In the genomic region with DNA sequence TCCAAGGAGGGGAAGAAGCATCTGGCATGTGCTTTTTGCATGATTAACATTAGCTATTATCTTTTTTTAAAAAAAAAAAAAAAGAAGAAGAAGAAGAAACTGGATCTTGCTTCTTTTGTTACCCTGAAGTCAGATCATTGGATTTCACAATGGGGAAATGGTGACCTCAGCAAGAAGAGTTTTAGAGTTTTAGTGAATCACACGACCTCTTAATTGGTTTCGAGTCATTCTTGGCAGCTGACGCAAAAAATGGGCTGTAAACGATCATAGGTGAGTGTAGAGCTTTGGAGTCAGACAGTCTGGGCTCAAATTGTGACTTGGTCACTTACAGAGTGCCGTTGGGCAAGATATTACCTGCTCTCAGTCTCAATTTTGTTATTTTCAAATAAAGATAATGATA, we compare ENCODE assay signal across 1 cellular context.
TF ChIP-seq lines count a peak whose summit lies in the region.

No MANE protein-coding gene starts in this region.

TF ChIP-seq in HEK293, 187 proteins besides CTCF, POLR2A, EP300 and RAD21 (continued from another document):
- TF ChIP-seq, protein P1, sequence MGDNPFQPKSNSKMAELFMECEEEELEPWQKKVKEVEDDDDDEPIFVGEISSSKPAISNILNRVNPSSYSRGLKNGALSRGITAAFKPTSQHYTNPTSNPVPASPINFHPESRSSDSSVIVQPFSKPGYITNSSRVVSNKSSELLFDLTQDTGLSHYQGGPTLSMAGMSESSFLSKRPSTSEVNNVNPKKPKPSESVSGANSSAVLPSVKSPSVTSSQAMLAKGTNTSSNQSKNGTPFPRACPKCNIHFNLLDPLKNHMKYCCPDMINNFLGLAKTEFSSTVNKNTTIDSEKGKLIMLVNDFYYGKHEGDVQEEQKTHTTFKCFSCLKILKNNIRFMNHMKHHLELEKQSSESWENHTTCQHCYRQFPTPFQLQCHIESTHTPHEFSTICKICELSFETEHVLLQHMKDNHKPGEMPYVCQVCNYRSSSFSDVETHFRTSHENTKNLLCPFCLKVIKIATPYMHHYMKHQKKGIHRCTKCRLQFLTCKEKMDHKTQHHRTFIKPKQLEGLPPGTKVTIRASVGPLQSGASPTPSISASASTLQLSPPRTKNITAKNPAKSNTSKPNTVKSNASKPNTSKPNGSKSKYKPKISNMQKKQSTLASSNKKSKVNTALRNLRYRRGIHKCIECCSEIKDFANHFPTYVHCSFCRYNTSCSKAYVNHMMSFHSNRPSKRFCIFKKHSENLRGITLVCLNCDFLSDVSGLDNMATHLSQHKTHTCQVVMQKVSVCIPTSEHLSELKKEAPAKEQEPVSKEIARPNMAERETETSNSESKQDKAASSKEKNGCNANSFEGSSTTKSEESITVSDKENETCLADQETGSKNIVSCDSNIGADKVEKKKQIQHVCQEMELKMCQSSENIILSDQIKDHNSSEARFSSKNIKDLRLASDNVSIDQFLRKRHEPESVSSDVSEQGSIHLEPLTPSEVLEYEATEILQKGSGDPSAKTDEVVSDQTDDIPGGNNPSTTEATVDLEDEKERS (tag by site-specific recombination; IDR thresholded peaks at IDR 0.05) = 0 out of 2 replicates have a peak, but pooled peaks have one; percentile 8
- TF ChIP-seq ZNF138 (tag by site-specific recombination; IDR thresholded peaks at IDR 0.05; ENCODE audit: borderline replicate concordance) (no peak), ZNF324 (tag by site-specific recombination; IDR thresholded peaks at IDR 0.05) (peak; percentile 25; the same call in 1 of the 2 replicates), MZF1 (tag by site-specific recombination; IDR thresholded peaks at IDR 0.05; ENCODE audit: borderline replicate concordance) (no peak), ZNF670 (tag by site-specific recombination; IDR thresholded peaks at IDR 0.05; ENCODE audit: low read depth) (no peak), ZNF747 (tag by site-specific recombination; IDR thresholded peaks at IDR 0.05) (no peak), ZFHX2 (tag by site-specific recombination; conservative IDR thresholded peaks at IDR 0.05) (no peak), BCL11B (tag by site-specific recombination; IDR thresholded peaks at IDR 0.05; ENCODE audit: low read depth) (no peak), ZXDB (tag by site-specific recombination; IDR thresholded peaks at IDR 0.05) (0 out of 2 replicates have a peak, but pooled peaks have one; percentile 17), ZNF624 (tag by site-specific recombination; IDR thresholded peaks at IDR 0.05) (no peak), ZNF600 (tag by site-specific recombination; IDR thresholded peaks at IDR 0.05) (no peak), ZBTB21 (tag by site-specific recombination; IDR thresholded peaks at IDR 0.05) (peak; percentile 96), KLF8 (tag by site-specific recombination; IDR thresholded peaks at IDR 0.05) (peak; percentile 75), ZIC2 (tag by site-specific recombination; IDR thresholded peaks at IDR 0.05) (no peak), ZBTB7A (tag by site-specific recombination; IDR thresholded peaks at IDR 0.05; ENCODE audit: low read depth) (no peak), OVOL3 (tag by site-specific recombination; IDR thresholded peaks at IDR 0.05) (no peak), ZNF707 (tag by site-specific recombination; IDR thresholded peaks at IDR 0.05) (no peak), SP7 (tag by site-specific recombination; IDR thresholded peaks at IDR 0.05) (peak; percentile 82), ZNF155 (tag by site-specific recombination; IDR thresholded peaks at IDR 0.05) (no peak), ZSCAN23 (tag by site-specific recombination; IDR thresholded peaks at IDR 0.05) (0 out of 2 replicates have a peak, but pooled peaks have one; percentile 51), ZNF24 (tag by site-specific recombination; IDR thresholded peaks at IDR 0.05) (peak; percentile 85), RBAK (tag by site-specific recombination; IDR thresholded peaks at IDR 0.05) (no peak), ZNF391 (tag by site-specific recombination; IDR thresholded peaks at IDR 0.05; ENCODE audit: borderline replicate concordance, low read depth) (peak; percentile 74; the same call in 1 of the 2 replicates), TCF7L2 (IDR thresholded peaks at IDR 0.05; ENCODE audit: borderline replicate concordance, low read depth, low read length) (no peak; the same call in 1 of the 2 replicates), ZNF660 (tag by site-specific recombination; IDR thresholded peaks at IDR 0.05) (peak; percentile 97), ZNF394 (tag by site-specific recombination; IDR thresholded peaks at IDR 0.05; ENCODE audit: borderline replicate concordance) (peak; percentile 39; the same call in 1 of the 2 replicates), ZNF184 (tag by site-specific recombination; IDR thresholded peaks at IDR 0.05) (peak; percentile 93), PRDM1 (tag by site-specific recombination; IDR thresholded peaks at IDR 0.05) (peak; percentile 78), ZNF768 (tag by site-specific recombination; IDR thresholded peaks at IDR 0.05) (no peak)
- TF ChIP-seq, protein P2, sequence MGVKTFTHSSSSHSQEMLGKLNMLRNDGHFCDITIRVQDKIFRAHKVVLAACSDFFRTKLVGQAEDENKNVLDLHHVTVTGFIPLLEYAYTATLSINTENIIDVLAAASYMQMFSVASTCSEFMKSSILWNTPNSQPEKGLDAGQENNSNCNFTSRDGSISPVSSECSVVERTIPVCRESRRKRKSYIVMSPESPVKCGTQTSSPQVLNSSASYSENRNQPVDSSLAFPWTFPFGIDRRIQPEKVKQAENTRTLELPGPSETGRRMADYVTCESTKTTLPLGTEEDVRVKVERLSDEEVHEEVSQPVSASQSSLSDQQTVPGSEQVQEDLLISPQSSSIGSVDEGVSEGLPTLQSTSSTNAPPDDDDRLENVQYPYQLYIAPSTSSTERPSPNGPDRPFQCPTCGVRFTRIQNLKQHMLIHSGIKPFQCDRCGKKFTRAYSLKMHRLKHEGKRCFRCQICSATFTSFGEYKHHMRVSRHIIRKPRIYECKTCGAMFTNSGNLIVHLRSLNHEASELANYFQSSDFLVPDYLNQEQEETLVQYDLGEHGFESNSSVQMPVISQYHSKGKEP (tag by site-specific recombination; IDR thresholded peaks at IDR 0.05) = no peak
- TF ChIP-seq, protein P3, sequence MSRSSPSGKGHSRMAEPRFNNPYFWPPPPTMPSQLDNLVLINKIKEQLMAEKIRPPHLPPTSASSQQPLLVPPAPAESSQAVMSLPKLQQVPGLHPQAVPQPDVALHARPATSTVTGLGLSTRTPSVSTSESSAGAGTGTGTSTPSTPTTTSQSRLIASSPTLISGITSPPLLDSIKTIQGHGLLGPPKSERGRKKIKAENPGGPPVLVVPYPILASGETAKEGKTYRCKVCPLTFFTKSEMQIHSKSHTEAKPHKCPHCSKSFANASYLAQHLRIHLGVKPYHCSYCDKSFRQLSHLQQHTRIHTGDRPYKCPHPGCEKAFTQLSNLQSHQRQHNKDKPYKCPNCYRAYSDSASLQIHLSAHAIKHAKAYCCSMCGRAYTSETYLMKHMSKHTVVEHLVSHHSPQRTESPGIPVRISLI (tag by site-specific recombination; IDR thresholded peaks at IDR 0.05) = peak; percentile 95
- TF ChIP-seq, protein P4, sequence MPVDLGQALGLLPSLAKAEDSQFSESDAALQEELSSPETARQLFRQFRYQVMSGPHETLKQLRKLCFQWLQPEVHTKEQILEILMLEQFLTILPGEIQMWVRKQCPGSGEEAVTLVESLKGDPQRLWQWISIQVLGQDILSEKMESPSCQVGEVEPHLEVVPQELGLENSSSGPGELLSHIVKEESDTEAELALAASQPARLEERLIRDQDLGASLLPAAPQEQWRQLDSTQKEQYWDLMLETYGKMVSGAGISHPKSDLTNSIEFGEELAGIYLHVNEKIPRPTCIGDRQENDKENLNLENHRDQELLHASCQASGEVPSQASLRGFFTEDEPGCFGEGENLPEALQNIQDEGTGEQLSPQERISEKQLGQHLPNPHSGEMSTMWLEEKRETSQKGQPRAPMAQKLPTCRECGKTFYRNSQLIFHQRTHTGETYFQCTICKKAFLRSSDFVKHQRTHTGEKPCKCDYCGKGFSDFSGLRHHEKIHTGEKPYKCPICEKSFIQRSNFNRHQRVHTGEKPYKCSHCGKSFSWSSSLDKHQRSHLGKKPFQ (tag by site-specific recombination; IDR thresholded peaks at IDR 0.05) = no peak
- TF ChIP-seq, protein P5, sequence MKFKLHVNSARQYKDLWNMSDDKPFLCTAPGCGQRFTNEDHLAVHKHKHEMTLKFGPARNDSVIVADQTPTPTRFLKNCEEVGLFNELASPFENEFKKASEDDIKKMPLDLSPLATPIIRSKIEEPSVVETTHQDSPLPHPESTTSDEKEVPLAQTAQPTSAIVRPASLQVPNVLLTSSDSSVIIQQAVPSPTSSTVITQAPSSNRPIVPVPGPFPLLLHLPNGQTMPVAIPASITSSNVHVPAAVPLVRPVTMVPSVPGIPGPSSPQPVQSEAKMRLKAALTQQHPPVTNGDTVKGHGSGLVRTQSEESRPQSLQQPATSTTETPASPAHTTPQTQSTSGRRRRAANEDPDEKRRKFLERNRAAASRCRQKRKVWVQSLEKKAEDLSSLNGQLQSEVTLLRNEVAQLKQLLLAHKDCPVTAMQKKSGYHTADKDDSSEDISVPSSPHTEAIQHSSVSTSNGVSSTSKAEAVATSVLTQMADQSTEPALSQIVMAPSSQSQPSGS (tag by site-specific recombination; IDR thresholded peaks at IDR 0.05; ENCODE audit: low read depth) = peak; percentile 74; the same call in 1 of the 2 replicates
- TF ChIP-seq, protein P6, sequence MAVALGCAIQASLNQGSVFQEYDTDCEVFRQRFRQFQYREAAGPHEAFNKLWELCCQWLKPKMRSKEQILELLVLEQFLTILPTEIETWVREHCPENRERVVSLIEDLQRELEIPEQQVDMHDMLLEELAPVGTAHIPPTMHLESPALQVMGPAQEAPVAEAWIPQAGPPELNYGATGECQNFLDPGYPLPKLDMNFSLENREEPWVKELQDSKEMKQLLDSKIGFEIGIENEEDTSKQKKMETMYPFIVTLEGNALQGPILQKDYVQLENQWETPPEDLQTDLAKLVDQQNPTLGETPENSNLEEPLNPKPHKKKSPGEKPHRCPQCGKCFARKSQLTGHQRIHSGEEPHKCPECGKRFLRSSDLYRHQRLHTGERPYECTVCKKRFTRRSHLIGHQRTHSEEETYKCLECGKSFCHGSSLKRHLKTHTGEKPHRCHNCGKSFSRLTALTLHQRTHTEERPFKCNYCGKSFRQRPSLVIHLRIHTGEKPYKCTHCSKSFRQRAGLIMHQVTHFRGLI (tag by site-specific recombination; IDR thresholded peaks at IDR 0.05) = peak; percentile 29; the same call in 1 of the 2 replicates
- TF ChIP-seq, protein P7, sequence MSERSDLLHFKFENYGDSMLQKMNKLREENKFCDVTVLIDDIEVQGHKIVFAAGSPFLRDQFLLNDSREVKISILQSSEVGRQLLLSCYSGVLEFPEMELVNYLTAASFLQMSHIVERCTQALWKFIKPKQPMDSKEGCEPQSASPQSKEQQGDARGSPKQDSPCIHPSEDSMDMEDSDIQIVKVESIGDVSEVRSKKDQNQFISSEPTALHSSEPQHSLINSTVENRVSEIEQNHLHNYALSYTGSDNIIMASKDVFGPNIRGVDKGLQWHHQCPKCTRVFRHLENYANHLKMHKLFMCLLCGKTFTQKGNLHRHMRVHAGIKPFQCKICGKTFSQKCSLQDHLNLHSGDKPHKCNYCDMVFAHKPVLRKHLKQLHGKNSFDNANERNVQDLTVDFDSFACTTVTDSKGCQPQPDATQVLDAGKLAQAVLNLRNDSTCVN (tag by site-specific recombination; optimal IDR thresholded peaks at IDR 0.05) = no peak
